Comparison of ENCODE assay signal across 10 cellular contexts in the genomic region with DNA sequence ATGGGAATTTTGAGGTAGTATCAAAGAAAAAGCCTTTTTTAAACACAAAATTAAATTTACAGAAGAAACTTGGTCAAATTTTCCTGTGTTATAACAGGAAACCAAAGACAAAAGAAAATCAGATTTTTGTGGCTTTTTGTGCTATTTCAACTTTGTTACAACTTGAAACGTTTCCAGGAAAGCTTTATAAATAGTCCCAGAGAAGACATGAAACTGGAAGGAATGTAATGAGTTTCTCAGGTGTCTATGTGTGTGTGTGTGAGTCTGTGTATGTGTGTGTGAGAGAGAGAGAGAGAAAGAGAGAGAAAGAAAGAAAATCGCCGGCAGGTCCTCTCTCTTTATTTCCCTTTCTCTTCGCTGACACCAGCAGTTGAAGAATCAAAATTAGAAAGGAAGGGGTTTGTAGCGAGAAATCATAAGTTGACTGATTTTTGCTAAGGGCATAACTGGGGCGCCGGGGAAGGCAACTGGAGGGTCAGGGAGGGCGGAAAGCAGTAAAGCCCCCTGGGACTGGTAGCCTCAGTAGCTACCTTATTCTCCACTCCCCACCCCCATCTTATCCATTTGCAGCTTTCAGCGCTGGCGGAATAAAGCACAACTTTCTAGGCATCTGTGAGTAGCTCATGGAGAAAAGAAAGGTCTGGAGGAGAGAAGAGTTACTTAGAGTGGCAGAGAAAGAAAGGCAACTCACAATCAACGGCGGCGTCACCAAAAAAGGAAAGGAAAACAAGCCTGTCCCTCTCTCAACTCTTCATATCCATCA. TPM values are rescaled to one million over a fixed set of nuclear protein-coding genes. Genes with fewer than 3 reads are reported as not detected.
A peak's percentile ranks its signal among the peaks of the same experiment; 100 is the strongest.
DNase-seq lines count a peak whose midpoint lies in the region; ATAC-seq and TF ChIP-seq lines count a peak whose summit lies in the region.
"Had no signal": no experiment of that assay in that cellular context is flagged by ENCODE, and none has a peak within 500 bp of the region (broad histone marks: within the 10 kb centered on the region; RNA-seq: fewer than 3 reads in every experiment).

No MANE protein-coding gene starts in this region.

- no peaks in the 10 kb centered on the region for H3K27me3 Mint-ChIP-seq in T-helper 17 cell
- peaks cover 21% of the 10 kb centered on the region for H3K27me3 Mint-ChIP-seq in progenitor cell of endocrine pancreas
- peaks cover 58% of the 10 kb centered on the region for H3K27me3 Mint-ChIP-seq in activated T-cell treated with anti-CD3 and anti-CD28 coated beads, Interleukin-2, amount 50 U/mL, for 24 hours

- TF ChIP-seq CTCF in foreskin fibroblast (IDR thresholded peaks at IDR 0.05; ENCODE audit: low read depth, low read length) (no peak), progenitor cell of endocrine pancreas (IDR thresholded peaks at IDR 0.05; ENCODE audit: unreplicated experiment) (no peak)

- H3K9me3 Mint-ChIP-seq in progenitor cell of endocrine pancreas (ENCODE audit: low read depth): peaks cover 3% of the 10 kb centered on the region
- H3K9me3 Mint-ChIP-seq in activated T-cell treated with anti-CD3 and anti-CD28 coated beads, Interleukin-2, amount 50 U/mL, for 24 hours: peaks cover 4% of the 10 kb centered on the region

- peak overlapping the region; percentile 71 to 79 for H3K4me3 ChIP-seq in foreskin fibroblast (ENCODE audit: low read depth in 1 of 2, low read length in 2 of 2)

- ATAC-seq in T-helper 17 cell (no peak), GM21447 (IDR thresholded peaks at IDR 0.05; ENCODE audit: unreplicated experiment) (no peak), HG02571 (IDR thresholded peaks at IDR 0.05; ENCODE audit: unreplicated experiment) (no peak)

- H3K27ac Mint-ChIP-seq in T-helper 17 cell: no peak overlapping the region
- H3K27ac Mint-ChIP-seq in progenitor cell of endocrine pancreas: peak overlapping the region; percentile 93
- H3K27ac Mint-ChIP-seq in activated T-cell treated with anti-CD3 and anti-CD28 coated beads, Interleukin-2, amount 50 U/mL, for 24 hours: no peak overlapping the region

- H3K9me3 ChIP-seq in T-helper 17 cell (ENCODE audit: control insufficient read depth, low read length, poor library complexity, severe bottlenecking): no peaks in the 10 kb centered on the region

- H3K36me3 Mint-ChIP-seq in T-helper 17 cell (ENCODE audit: low read depth) (no peaks in the 10 kb centered on the region), progenitor cell of endocrine pancreas (ENCODE audit: insufficient read depth) (no peaks in the 10 kb centered on the region)
- H3K36me3 Mint-ChIP-seq in activated T-cell treated with anti-CD3 and anti-CD28 coated beads, Interleukin-2, amount 50 U/mL, for 24 hours (ENCODE audit: low read depth): no peaks in the 10 kb centered on the region

- peak overlapping the region; percentile 53 for H3K4me3 Mint-ChIP-seq in T-helper 17 cell
- peak overlapping the region; percentile 90 for H3K4me3 Mint-ChIP-seq in progenitor cell of endocrine pancreas (ENCODE audit: low read depth)
- no peak overlapping the region for H3K4me3 Mint-ChIP-seq in activated T-cell treated with anti-CD3 and anti-CD28 coated beads, Interleukin-2, amount 50 U/mL, for 24 hours

- DNase-seq in EL: peak; percentile 6
- DNase-seq in T-helper 17 cell: no peak
- DNase-seq in foreskin fibroblast: no peak
- DNase-seq in progenitor cell of endocrine pancreas (ENCODE audit: low spot score, unreplicated experiment): no peak
- DNase-seq in activated CD8-positive, alpha-beta memory T cell treated with anti-CD3 and anti-CD28 coated beads, Interleukin-2, amount 50 U/mL, for 4 hours: no peak
- DNase-seq in activated T-cell treated with anti-CD3 and anti-CD28 coated beads, Interleukin-2, amount 50 U/mL, for 24 hours: no peak
- DNase-seq: NCI-H2107 had no signal

- H3K4me1 Mint-ChIP-seq in T-helper 17 cell: no peaks in the 10 kb centered on the region
- peaks cover 31% of the 10 kb centered on the region for H3K4me1 Mint-ChIP-seq in progenitor cell of endocrine pancreas (ENCODE audit: low read depth)
- peaks cover 3% of the 10 kb centered on the region for H3K4me1 Mint-ChIP-seq in activated T-cell treated with anti-CD3 and anti-CD28 coated beads, Interleukin-2, amount 50 U/mL, for 24 hours (ENCODE audit: low read depth)

RNA-seq across cellular contexts. Expression of a gene that starts 1.4 kb away (rescaled TPM):
- total RNA-seq in T-helper 17 cell (not detected), progenitor cell of endocrine pancreas (16.8 and 19.1 TPM in 2 replicates)
- total RNA-seq: activated CD8-positive, alpha-beta memory T cell treated with anti-CD3 and anti-CD28 coated beads for 36 hours had no signal

Comparison
In these comparisons a context has a peak if more than half of its experiments do, and no peak if none do; other contexts are left out.
1. RNA of a gene that starts 1.4 kb away (total RNA-seq): 16.8 to 19.1 TPM in progenitor cell of endocrine pancreas; not detected in T-helper 17 cell; every median in the first group is over 10 times any median in the second.